Comparison of ENCODE assay signal across 15 cellular contexts in genomic region chr2:204468689-204469429, GRCh38.
DNase-seq lines count a peak whose midpoint lies in the region; ATAC-seq and TF ChIP-seq lines count a peak whose summit lies in the region.
"Had no signal": no experiment of that assay in that cellular context is flagged by ENCODE, and none has a peak within 500 bp of the region (broad histone marks: within the 10 kb centered on the region; RNA-seq: fewer than 3 reads in every experiment).

No MANE protein-coding gene starts in this region.

- H3K36me3 ChIP-seq in SK-N-SH (replicated peaks in 1 of 2; ENCODE audit: control insufficient read depth in 1 of 2, insufficient read depth in 2 of 2, low read length in 1 of 2): no peaks in the 10 kb centered on the region
- no peaks in the 10 kb centered on the region for H3K36me3 ChIP-seq in adipocyte (ENCODE audit: control insufficient read depth, insufficient read depth, low read length, severe bottlenecking)
- no peaks in the 10 kb centered on the region for H3K36me3 ChIP-seq in suprapubic skin
- H3K36me3 ChIP-seq in CD8-positive, alpha-beta T cell (ENCODE audit: insufficient read depth, low read length): no peaks in the 10 kb centered on the region
- H3K36me3 ChIP-seq in tibial nerve: no peaks in the 10 kb centered on the region

- no peaks in the 10 kb centered on the region for H3K4me1 Mint-ChIP-seq in CD8-positive, alpha-beta T cell (ENCODE audit: low read depth)
- H3K4me1 Mint-ChIP-seq: activated naive CD4-positive, alpha-beta T cell treated with anti-CD3 and anti-CD28 coated beads, Interleukin-2, amount 10 ng/mL, durations not matched to agents 7 days and 5 days had no signal

- TF ChIP-seq CTCF in SK-N-SH (IDR thresholded peaks at IDR 0.05) (no peak), foreskin fibroblast (IDR thresholded peaks at IDR 0.05; ENCODE audit: low read depth, low read length) (no peak), suprapubic skin (IDR thresholded peaks at IDR 0.05) (no peak), tibial nerve (IDR thresholded peaks at IDR 0.05) (no peak)
- no peak for TF ChIP-seq CTCF in CD8-positive, alpha-beta T cell (IDR thresholded peaks at IDR 0.05)

- no peaks in the 10 kb centered on the region for H4K20me1 ChIP-seq in SK-N-SH (ENCODE audit: insufficient read depth)

- TF ChIP-seq POLR2A in suprapubic skin (IDR thresholded peaks at IDR 0.05) (no peak), tibial nerve (IDR thresholded peaks at IDR 0.05) (no peak)

- H3K9ac ChIP-seq in SK-N-SH (no peak overlapping the region), adipocyte (ENCODE audit: low read length) (peak overlapping the region; percentile 70)

- no peaks in the 10 kb centered on the region for H3K79me2 ChIP-seq in SK-N-SH (ENCODE audit: insufficient read depth)

- H3K9me2 ChIP-seq in SK-N-SH: no peaks in the 10 kb centered on the region

- H3K27me3 Mint-ChIP-seq in CD8-positive, alpha-beta T cell (ENCODE audit: low read depth): no peaks in the 10 kb centered on the region

- H2AFZ ChIP-seq in SK-N-SH (ENCODE audit: low read depth): no peak overlapping the region

- no peak overlapping the region for H3K4me3 Mint-ChIP-seq in CD8-positive, alpha-beta T cell
- H3K4me3 Mint-ChIP-seq: activated CD8-positive, alpha-beta T cell treated with anti-CD3 and anti-CD28 coated beads, Interleukin-2, amount 10 ng/mL, durations not matched to agents 7 days and 5 days; activated naive CD4-positive, alpha-beta T cell treated with anti-CD3 and anti-CD28 coated beads, Interleukin-2, amount 10 ng/mL, durations not matched to agents 7 days and 5 days had no signal

- no peaks in the 10 kb centered on the region for H3K9me3 Mint-ChIP-seq in CD8-positive, alpha-beta T cell
- H3K9me3 Mint-ChIP-seq: activated naive CD4-positive, alpha-beta T cell treated with anti-CD3 and anti-CD28 coated beads, Interleukin-2, amount 10 ng/mL, durations not matched to agents 7 days and 5 days had no signal

- no peak overlapping the region for H3K27ac Mint-ChIP-seq in CD8-positive, alpha-beta T cell
- H3K27ac Mint-ChIP-seq: activated CD8-positive, alpha-beta T cell treated with anti-CD3 and anti-CD28 coated beads, Interleukin-2, amount 10 ng/mL, durations not matched to agents 7 days and 5 days; activated naive CD4-positive, alpha-beta T cell treated with anti-CD3 and anti-CD28 coated beads, Interleukin-2, amount 10 ng/mL, durations not matched to agents 7 days and 5 days had no signal

- no peaks in the 10 kb centered on the region for H3K27me3 ChIP-seq in SK-N-SH (ENCODE audit: insufficient read depth)
- no peaks in the 10 kb centered on the region for H3K27me3 ChIP-seq in adipocyte (replicated peaks; ENCODE audit: control insufficient read depth, insufficient read depth, low read length)
- no peaks in the 10 kb centered on the region for H3K27me3 ChIP-seq in suprapubic skin
- H3K27me3 ChIP-seq in CD8-positive, alpha-beta T cell (ENCODE audit: insufficient read depth, low read length): no peaks in the 10 kb centered on the region
- no peaks in the 10 kb centered on the region for H3K27me3 ChIP-seq in tibial nerve

- no peak for TF ChIP-seq EP300 in SK-N-SH (IDR thresholded peaks at IDR 0.05; ENCODE audit: borderline replicate concordance in 1 of 2, low read depth in 1 of 2, low read length in 1 of 2)
- no peak for TF ChIP-seq EP300 in suprapubic skin (IDR thresholded peaks at IDR 0.05)
- peak in 1 of 2 donors; percentile 11 for TF ChIP-seq EP300 in tibial nerve (IDR thresholded peaks at IDR 0.05)

- POLR2A ChIA-PET in SK-N-SH (lab: Yijun Ruan, JAX): no interaction called here
- POLR2A ChIA-PET in CD8-positive, alpha-beta T cell (lab: Charles Lee): no interaction called here

- H3K9me3 ChIP-seq in SK-N-SH (no peaks in the 10 kb centered on the region), adipocyte (ENCODE audit: control insufficient read depth, low read length) (no peaks in the 10 kb centered on the region), suprapubic skin (no peaks in the 10 kb centered on the region), tibial nerve (no peaks in the 10 kb centered on the region)
- no peaks in the 10 kb centered on the region for H3K9me3 ChIP-seq in CD8-positive, alpha-beta T cell (ENCODE audit: low read length)
- H3K9me3 ChIP-seq: mucosa of descending colon had no signal

- peaks cover 0 to 3% of the 10 kb centered on the region in 2 experiments; a peak in 3 of 4 replicates for H3K4me1 ChIP-seq in SK-N-SH (ENCODE audit: control insufficient read depth in 1 of 2, insufficient read depth in 2 of 2, low read depth in 1 of 2, low read length in 1 of 2)
- H3K4me1 ChIP-seq in adipocyte (ENCODE audit: control insufficient read depth, insufficient read depth, low read length): peaks cover 24% of the 10 kb centered on the region
- peaks cover 10% of the 10 kb centered on the region for H3K4me1 ChIP-seq in suprapubic skin
- no peaks in the 10 kb centered on the region for H3K4me1 ChIP-seq in CD8-positive, alpha-beta T cell (ENCODE audit: insufficient read depth, low read length)
- peaks cover 0 to 16% (median 0%) of the 10 kb centered on the region in 4 donors for H3K4me1 ChIP-seq in tibial nerve

- ATAC-seq in SK-N-SH treated with all-trans-retinoic acid at 6 μM for 48 hours: no peak
- no peak for ATAC-seq in CD8-positive, alpha-beta T cell
- ATAC-seq: activated CD8-positive, alpha-beta T cell treated with anti-CD3 and anti-CD28 coated beads, Interleukin-2, amount 10 ng/mL, durations not matched to agents 7 days and 5 days; mucosa of descending colon; Panc1 had no signal

- CTCF ChIA-PET in SK-N-SH (lab: Yijun Ruan, JAX): interaction anchor here (0.7 kb wide), 1 partner anchor 240 kb away, joined by 4 read pairs; no protein-coding TSS in a partner anchor
- CTCF ChIA-PET in CD8-positive, alpha-beta T cell (lab: Charles Lee): no interaction called here

- intact Hi-C loops in CD8-positive, alpha-beta T cell (cut with DNase I, micrococcal nuclease): no loop called here

- no peak overlapping the region for H3K4me2 ChIP-seq in SK-N-SH

- H3K27ac ChIP-seq in SK-N-SH (ENCODE audit: low read depth in 2 of 2, low read length in 1 of 2) (no peak overlapping the region), suprapubic skin (peak overlapping the region; percentile 31), tibial nerve (peak overlapping the region in 1 of 4 donors; percentile 44)
- no peak overlapping the region for H3K27ac ChIP-seq in CD8-positive, alpha-beta T cell (ENCODE audit: low read depth, low read length)

- no peak overlapping the region for H3K4me3 ChIP-seq in SK-N-SH (ENCODE audit: low read depth in 2 of 2, low read length in 1 of 2)
- H3K4me3 ChIP-seq in adipocyte (ENCODE audit: low read length): peak overlapping the region; percentile 36
- H3K4me3 ChIP-seq in foreskin fibroblast (ENCODE audit: low read depth in 1 of 2, low read length in 2 of 2): no peak overlapping the region
- H3K4me3 ChIP-seq in suprapubic skin: no peak overlapping the region
- H3K4me3 ChIP-seq in CD8-positive, alpha-beta T cell (ENCODE audit: low read depth, low read length): no peak overlapping the region
- H3K4me3 ChIP-seq in tibial nerve: no peak overlapping the region
- H3K4me3 ChIP-seq: mucosa of descending colon had no signal

- no peaks in the 10 kb centered on the region for H3F3A ChIP-seq in SK-N-SH (replicated peaks; ENCODE audit: insufficient read depth)

- no peak for TF ChIP-seq RAD21 in SK-N-SH (IDR thresholded peaks at IDR 0.05; ENCODE audit: low read length)

- no peaks in the 10 kb centered on the region for H3K36me3 Mint-ChIP-seq in CD8-positive, alpha-beta T cell
- H3K36me3 Mint-ChIP-seq: activated naive CD4-positive, alpha-beta T cell treated with anti-CD3 and anti-CD28 coated beads, Interleukin-2, amount 10 ng/mL, durations not matched to agents 7 days and 5 days had no signal

- WGBS in SK-N-SH (ENCODE audit: low lambda C conversion rate): 20% methylated on average over 4 of the region's 4 CpGs
- 38% methylated on average over 4 of the region's 4 CpGs for WGBS in suprapubic skin
- WGBS in tibial nerve, 2 donors: 48 to 51% methylated on average over 4 of the region's 4 CpGs

- DNase-seq in SK-N-SH (no peak), adipocyte (ENCODE audit: low read depth) (peak; percentile 90), foreskin fibroblast (peak; percentile 89 to 94), suprapubic skin (ENCODE audit: low spot score in 2 of 2) (no peak), RPMI8226 (no peak), tibial nerve (ENCODE audit: low spot score in 2 of 2) (no peak)
- DNase-seq in CD8-positive, alpha-beta T cell: no peak
- DNase-seq: activated CD8-positive, alpha-beta T cell treated with anti-CD3 and anti-CD28 coated beads, Interleukin-2, amount 10 ng/mL, durations not matched to agents 7 days and 5 days; activated naive CD4-positive, alpha-beta T cell treated with anti-CD3 and anti-CD28 coated beads, Interleukin-2, amount 10 ng/mL, durations not matched to agents 7 days and 5 days; hypothalamus; Karpas-422; mucosa of descending colon; retina had no signal

TF ChIP-seq in SK-N-SH treated with all-trans-retinoic acid at 6 μM for 48 hours, 23 proteins besides CTCF, POLR2A, EP300 and RAD21 (continues in another document):
- TF ChIP-seq, protein P1, sequence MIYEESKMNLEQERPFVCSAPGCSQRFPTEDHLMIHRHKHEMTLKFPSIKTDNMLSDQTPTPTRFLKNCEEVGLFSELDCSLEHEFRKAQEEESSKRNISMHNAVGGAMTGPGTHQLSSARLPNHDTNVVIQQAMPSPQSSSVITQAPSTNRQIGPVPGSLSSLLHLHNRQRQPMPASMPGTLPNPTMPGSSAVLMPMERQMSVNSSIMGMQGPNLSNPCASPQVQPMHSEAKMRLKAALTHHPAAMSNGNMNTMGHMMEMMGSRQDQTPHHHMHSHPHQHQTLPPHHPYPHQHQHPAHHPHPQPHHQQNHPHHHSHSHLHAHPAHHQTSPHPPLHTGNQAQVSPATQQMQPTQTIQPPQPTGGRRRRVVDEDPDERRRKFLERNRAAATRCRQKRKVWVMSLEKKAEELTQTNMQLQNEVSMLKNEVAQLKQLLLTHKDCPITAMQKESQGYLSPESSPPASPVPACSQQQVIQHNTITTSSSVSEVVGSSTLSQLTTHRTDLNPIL (CRISPR knock-in tag; IDR thresholded peaks at IDR 0.05; ENCODE audit: low read depth): no peak
- TF ChIP-seq OSR1 (CRISPR knock-in tag; IDR thresholded peaks at IDR 0.05): no peak
- TF ChIP-seq ZFP30 (CRISPR knock-in tag; IDR thresholded peaks at IDR 0.05): no peak

Comparison
In these comparisons a context has a peak if more than half of its experiments do, and no peak if none do; other contexts are left out.
1. DNase-seq: peak in adipocyte (single experiment) and foreskin fibroblast (2 of 2); none in SK-N-SH (single experiment), suprapubic skin (0 of 2), RPMI8226 (single experiment), CD8-positive, alpha-beta T cell (0 of 7) and tibial nerve (0 of 2).